ENCODE assay signal across 8 cellular contexts in genomic region chr1:8197493-8198282, GRCh38.
A peak's percentile ranks its signal among the peaks of the same experiment; 100 is the strongest.
DNase-seq lines count a peak whose midpoint lies in the region; ATAC-seq, FAIRE-seq and TF ChIP-seq lines count a peak whose summit lies in the region.

No MANE protein-coding gene starts in this region.

- TF ChIP-seq CTCF in mesothelial cell of epicardium (IDR thresholded peaks at IDR 0.05; ENCODE audit: unreplicated experiment), result no peak

- FAIRE-seq in HTR-8/SVneo (lab: Jason Lieb, UNC), result peak; percentile 4

- DNase-seq in AG08396 (ENCODE audit: low spot score) (peak; percentile 79), HTR-8/SVneo (ENCODE audit: insufficient read length, low spot score) (peak; percentile 71), mesothelial cell of epicardium (ENCODE audit: low spot score in 2 of 2, unreplicated experiment in 2 of 2) (peak in 1 of 2 experiments; percentile 52), ecto neural progenitor cell (ENCODE audit: low spot score) (no peak), nucleus accumbens (lab: John Stamatoyannopoulos, UW) (no peak)
- DNase-seq in central memory CD8-positive, alpha-beta T cell (ENCODE audit: low spot score in 2 of 2), result no peak

- no peaks in the 10 kb centered on the region for H3K27me3 Mint-ChIP-seq in central memory CD8-positive, alpha-beta T cell
- H3K27me3 Mint-ChIP-seq in mesothelial cell of epicardium (ENCODE audit: low read depth), result no peaks in the 10 kb centered on the region

- H3K27ac Mint-ChIP-seq in central memory CD8-positive, alpha-beta T cell (ENCODE audit: low read depth), result no peak overlapping the region
- peak overlapping the region; percentile 80 for H3K27ac Mint-ChIP-seq in mesothelial cell of epicardium

- ATAC-seq in central memory CD8-positive, alpha-beta T cell (replicated peaks; ENCODE audit: extremely low read depth, poor library complexity, severe bottlenecking), result no peak
- ATAC-seq in GM19035 (IDR thresholded peaks at IDR 0.05; ENCODE audit: unreplicated experiment), result no peak
- no peak for ATAC-seq in HG02852 (IDR thresholded peaks at IDR 0.05; ENCODE audit: unreplicated experiment)

- H3K9me3 Mint-ChIP-seq in central memory CD8-positive, alpha-beta T cell, result no peaks in the 10 kb centered on the region
- no peaks in the 10 kb centered on the region for H3K9me3 Mint-ChIP-seq in mesothelial cell of epicardium

- no peaks in the 10 kb centered on the region for H3K36me3 Mint-ChIP-seq in central memory CD8-positive, alpha-beta T cell (ENCODE audit: insufficient read depth)
- no peaks in the 10 kb centered on the region for H3K36me3 Mint-ChIP-seq in mesothelial cell of epicardium

- peak overlapping the region; percentile 28 for H3K4me3 Mint-ChIP-seq in central memory CD8-positive, alpha-beta T cell
- no peak overlapping the region for H3K4me3 Mint-ChIP-seq in mesothelial cell of epicardium

- peaks cover 16% of the 10 kb centered on the region for H3K4me1 Mint-ChIP-seq in central memory CD8-positive, alpha-beta T cell
- H3K4me1 Mint-ChIP-seq in mesothelial cell of epicardium, result peaks cover 57% of the 10 kb centered on the region

Comparison
In these comparisons a context has a peak if more than half of its experiments do, and no peak if none do; other contexts are left out.
1. DNase-seq: peak in AG08396 (single experiment) and HTR-8/SVneo (single experiment); none in central memory CD8-positive, alpha-beta T cell (0 of 2), ecto neural progenitor cell (single experiment) and nucleus accumbens (0 of 56).